Comparison of ENCODE assay signal across 1 cellular context in the genomic region with DNA sequence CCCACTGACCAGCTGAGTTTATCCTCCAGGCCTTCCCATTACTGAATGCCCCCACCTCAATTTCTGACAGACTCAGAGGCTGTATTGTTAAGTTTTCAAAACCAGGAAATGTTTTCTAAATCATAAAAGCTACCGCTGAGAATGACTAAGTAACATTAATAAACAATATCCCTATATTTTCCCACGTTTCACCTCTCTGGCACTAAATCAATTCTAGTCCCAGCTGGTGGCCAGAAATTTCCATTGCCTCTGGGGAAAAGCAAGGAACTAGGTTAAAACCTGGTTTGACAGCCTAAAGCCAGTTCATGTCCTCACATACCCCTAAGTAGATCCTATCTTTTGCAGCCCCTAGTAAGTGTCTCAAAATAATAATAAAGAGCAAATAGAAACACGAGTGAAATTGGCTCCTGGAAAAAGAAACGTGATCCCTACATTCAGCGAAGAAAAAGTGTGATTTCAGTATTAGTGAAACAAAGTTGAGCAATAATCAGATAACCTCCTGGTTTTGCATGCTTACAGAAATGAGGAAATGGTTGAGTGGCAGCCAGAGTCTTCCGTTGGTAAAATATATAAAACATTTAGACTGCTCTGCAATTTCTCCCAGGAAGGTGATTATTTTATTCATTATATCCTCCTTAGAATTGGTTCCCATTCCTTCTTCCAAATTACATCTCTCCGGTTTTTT.
TF ChIP-seq lines count a peak whose summit lies in the region.

No MANE protein-coding gene starts in this region.

TF ChIP-seq in K562, 482 proteins besides CTCF, POLR2A, EP300 and RAD21 (continued from another document):
- TF ChIP-seq SAP30 (IDR thresholded peaks at IDR 0.05; ENCODE audit: borderline replicate concordance, insufficient read depth, low read depth, low read length, poor library complexity, severe bottlenecking) (no peak), CBFA2T3 (IDR thresholded peaks at IDR 0.05) (no peak), ZNF175 (CRISPR knock-in tag; IDR thresholded peaks at IDR 0.05; ENCODE audit: low read depth) (no peak), TEAD2 (tag; IDR thresholded peaks at IDR 0.05) (no peak), LEF1 (IDR thresholded peaks at IDR 0.05) (no peak), ZFP30 (CRISPR knock-in tag; IDR thresholded peaks at IDR 0.05; ENCODE audit: borderline replicate concordance) (no peak), ZFX (CRISPR knock-in tag; IDR thresholded peaks at IDR 0.05) (no peak), FOSL1 (tag; conservative IDR thresholded peaks at IDR 0.05) (no peak), ZNF695 (CRISPR knock-in tag; IDR thresholded peaks at IDR 0.05) (no peak)
- TF ChIP-seq, protein P1, sequence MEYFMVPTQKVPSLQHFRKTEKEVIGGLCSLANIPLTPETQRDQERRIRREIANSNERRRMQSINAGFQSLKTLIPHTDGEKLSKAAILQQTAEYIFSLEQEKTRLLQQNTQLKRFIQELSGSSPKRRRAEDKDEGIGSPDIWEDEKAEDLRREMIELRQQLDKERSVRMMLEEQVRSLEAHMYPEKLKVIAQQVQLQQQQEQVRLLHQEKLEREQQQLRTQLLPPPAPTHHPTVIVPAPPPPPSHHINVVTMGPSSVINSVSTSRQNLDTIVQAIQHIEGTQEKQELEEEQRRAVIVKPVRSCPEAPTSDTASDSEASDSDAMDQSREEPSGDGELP (CRISPR knock-in tag; IDR thresholded peaks at IDR 0.05; ENCODE audit: borderline replicate concordance): no peak
- TF ChIP-seq, protein P2, sequence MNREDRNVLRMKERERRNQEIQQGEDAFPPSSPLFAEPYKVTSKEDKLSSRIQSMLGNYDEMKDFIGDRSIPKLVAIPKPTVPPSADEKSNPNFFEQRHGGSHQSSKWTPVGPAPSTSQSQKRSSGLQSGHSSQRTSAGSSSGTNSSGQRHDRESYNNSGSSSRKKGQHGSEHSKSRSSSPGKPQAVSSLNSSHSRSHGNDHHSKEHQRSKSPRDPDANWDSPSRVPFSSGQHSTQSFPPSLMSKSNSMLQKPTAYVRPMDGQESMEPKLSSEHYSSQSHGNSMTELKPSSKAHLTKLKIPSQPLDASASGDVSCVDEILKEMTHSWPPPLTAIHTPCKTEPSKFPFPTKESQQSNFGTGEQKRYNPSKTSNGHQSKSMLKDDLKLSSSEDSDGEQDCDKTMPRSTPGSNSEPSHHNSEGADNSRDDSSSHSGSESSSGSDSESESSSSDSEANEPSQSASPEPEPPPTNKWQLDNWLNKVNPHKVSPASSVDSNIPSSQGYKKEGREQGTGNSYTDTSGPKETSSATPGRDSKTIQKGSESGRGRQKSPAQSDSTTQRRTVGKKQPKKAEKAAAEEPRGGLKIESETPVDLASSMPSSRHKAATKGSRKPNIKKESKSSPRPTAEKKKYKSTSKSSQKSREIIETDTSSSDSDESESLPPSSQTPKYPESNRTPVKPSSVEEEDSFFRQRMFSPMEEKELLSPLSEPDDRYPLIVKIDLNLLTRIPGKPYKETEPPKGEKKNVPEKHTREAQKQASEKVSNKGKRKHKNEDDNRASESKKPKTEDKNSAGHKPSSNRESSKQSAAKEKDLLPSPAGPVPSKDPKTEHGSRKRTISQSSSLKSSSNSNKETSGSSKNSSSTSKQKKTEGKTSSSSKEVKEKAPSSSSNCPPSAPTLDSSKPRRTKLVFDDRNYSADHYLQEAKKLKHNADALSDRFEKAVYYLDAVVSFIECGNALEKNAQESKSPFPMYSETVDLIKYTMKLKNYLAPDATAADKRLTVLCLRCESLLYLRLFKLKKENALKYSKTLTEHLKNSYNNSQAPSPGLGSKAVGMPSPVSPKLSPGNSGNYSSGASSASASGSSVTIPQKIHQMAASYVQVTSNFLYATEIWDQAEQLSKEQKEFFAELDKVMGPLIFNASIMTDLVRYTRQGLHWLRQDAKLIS (CRISPR knock-in tag; IDR thresholded peaks at IDR 0.05): no peak
